In the genomic region with DNA sequence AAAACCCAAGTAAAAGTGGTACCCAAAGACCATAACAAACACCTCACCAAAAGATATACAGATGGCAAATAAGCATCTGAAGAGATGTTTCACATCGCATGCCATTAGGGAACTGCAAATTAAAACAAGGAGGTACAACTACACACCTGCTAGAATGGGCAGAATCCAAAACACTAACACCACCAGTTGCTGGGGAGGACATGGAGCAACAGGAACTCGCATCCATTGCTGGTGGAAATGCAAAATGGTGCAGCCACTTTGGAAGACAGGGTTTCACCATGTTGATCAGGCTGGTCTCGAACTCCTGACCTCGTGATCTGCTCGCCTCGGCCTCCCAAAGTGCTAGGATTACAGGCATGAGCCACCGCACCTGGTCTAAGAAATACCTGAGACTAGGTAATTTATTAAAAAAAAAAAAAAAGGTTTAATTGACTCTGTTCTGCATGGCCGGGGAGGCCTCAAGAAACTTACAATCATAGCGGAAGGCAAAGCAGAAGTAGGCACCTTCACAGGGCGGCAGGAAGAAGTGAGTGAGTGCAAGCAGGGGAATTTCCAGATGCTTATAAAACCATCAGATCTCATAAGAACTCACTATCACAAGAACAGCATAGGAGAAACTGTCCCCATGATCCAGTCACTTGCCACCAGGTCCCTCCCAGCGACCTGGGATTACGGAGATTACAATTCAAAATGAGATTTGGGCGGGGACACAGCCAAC, we compare ENCODE assay signal across 18 cellular contexts. TPM values are rescaled to one million over a fixed set of nuclear protein-coding genes. Genes with fewer than 3 reads are reported as not detected.
DNase-seq lines count a peak whose midpoint lies in the region; ATAC-seq, FAIRE-seq and TF ChIP-seq lines count a peak whose summit lies in the region.
"Had no signal": no experiment of that assay in that cellular context is flagged by ENCODE, and none has a peak within 500 bp of the region (broad histone marks: within the 10 kb centered on the region; RNA-seq: fewer than 3 reads in every experiment).

No MANE protein-coding gene starts in this region.

- no peak overlapping the region for H3K27ac Mint-ChIP-seq in activated CD8-positive, alpha-beta memory T cell treated with anti-CD3 and anti-CD28 coated beads, Interleukin-2, amount 10 ng/mL, durations not matched to agents 7 days and 5 days
- H3K27ac Mint-ChIP-seq in naive thymus-derived CD4-positive, alpha-beta T cell, result peak overlapping the region in 1 of 9 donors; percentile 43

- peaks cover 14% of the 10 kb centered on the region for H3K27me3 Mint-ChIP-seq in activated CD8-positive, alpha-beta memory T cell treated with anti-CD3 and anti-CD28 coated beads, Interleukin-2, amount 10 ng/mL, durations not matched to agents 7 days and 5 days
- H3K27me3 Mint-ChIP-seq in naive thymus-derived CD4-positive, alpha-beta T cell, result peaks cover 0 to 4% (median 0%) of the 10 kb centered on the region in 5 donors

- no peak overlapping the region for H3K9ac ChIP-seq in K562 (ENCODE audit: insufficient read depth in 1 of 2, low read depth in 2 of 2, low read length in 2 of 2)

- no peak for TF ChIP-seq EP300 in K562 (IDR thresholded peaks at IDR 0.05; ENCODE audit: low read length)

- H3K79me2 ChIP-seq in K562 (ENCODE audit: control insufficient read depth, insufficient read depth, low read length), result no peaks in the 10 kb centered on the region

- POLR2A ChIA-PET in K562 (lab: Yijun Ruan, JAX), result no interaction called here
- POLR2A ChIA-PET in naive thymus-derived CD4-positive, alpha-beta T cell (lab: Charles Lee), result no interaction called here

- intact Hi-C loops in K562 (cut with micrococcal nuclease), result no loop called here
- intact Hi-C loops in naive thymus-derived CD4-positive, alpha-beta T cell (cut with micrococcal nuclease), result loop anchor here (5.0 to 10.0 kb wide), 7 partner anchors 102 to 1788 kb away; a partner anchor contains a TSS

- WGBS in K562 (ENCODE audit: insufficient coverage, low coverage, missing lambda C conversion rate), result 41% methylated on average over 13 of the region's 13 CpGs

- H3K4me2 ChIP-seq in K562 (ENCODE audit: insufficient read depth, low read length), result no peak overlapping the region

- no peak for TF ChIP-seq POLR2A in K562 (conservative IDR thresholded peaks at IDR 0.05)

- TF ChIP-seq RAD21 in K562 (CRISPR knock-in tag; conservative IDR thresholded peaks at IDR 0.05 in 1 of 2, IDR thresholded peaks at IDR 0.05 in 1 of 2), result no peak

- H3K4me1 Mint-ChIP-seq in activated CD8-positive, alpha-beta memory T cell treated with anti-CD3 and anti-CD28 coated beads, Interleukin-2, amount 10 ng/mL, durations not matched to agents 7 days and 5 days, result peaks cover 7% of the 10 kb centered on the region
- H3K4me1 Mint-ChIP-seq in naive thymus-derived CD4-positive, alpha-beta T cell, result peaks cover 0 to 18% (median 9%) of the 10 kb centered on the region in 7 donors

- CTCF ChIA-PET in activated CD8-positive, alpha-beta memory T cell treated with anti-CD3 and anti-CD28 coated beads, Interleukin-2, amount 10 ng/mL, durations not matched to agents 7 days and 5 days (lab: Charles Lee), result no interaction called here
- CTCF ChIA-PET in K562 (lab: Yijun Ruan, JAX; ENCODE audit: low intra/inter-chr PET ratio), result no interaction called here
- CTCF ChIA-PET in naive thymus-derived CD4-positive, alpha-beta T cell (lab: Charles Lee), result no interaction called here

- ATAC-seq in activated CD8-positive, alpha-beta memory T cell treated with anti-CD3 and anti-CD28 coated beads, Interleukin-2, amount 10 ng/mL, durations not matched to agents 7 days and 5 days, result no peak
- ATAC-seq in K562 (no peak), GM18498 (IDR thresholded peaks at IDR 0.05; ENCODE audit: unreplicated experiment) (no peak)
- no peak for ATAC-seq in naive thymus-derived CD4-positive, alpha-beta T cell
- ATAC-seq: PC-3 had no signal

- H2AFZ ChIP-seq in K562 (ENCODE audit: low read depth, low read length), result no peak overlapping the region

- H3K27ac ChIP-seq in K562 (ENCODE audit: extremely low read depth, low read depth, low read length), result no peak overlapping the region
- H3K27ac ChIP-seq in naive thymus-derived CD4-positive, alpha-beta T cell (ENCODE audit: low read depth, low read length), result no peak overlapping the region
- H3K27ac ChIP-seq: C4-2B had no signal

- no peak for TF ChIP-seq CTCF in K562 (IDR thresholded peaks at IDR 0.05 in 2 of 3, conservative IDR thresholded peaks at IDR 0.05 in 1 of 3; ENCODE audit: insufficient read depth in 2 of 3, low read depth in 1 of 3, low read length in 3 of 3)

- H3K4me1 ChIP-seq in K562 (replicated peaks in 1 of 2; ENCODE audit: control insufficient read depth in 2 of 2, insufficient read depth in 2 of 2, low read length in 2 of 2), result peaks cover 5 to 35% of the 10 kb centered on the region in 2 experiments; a peak in 3 of 5 replicates
- H3K4me1 ChIP-seq in naive thymus-derived CD4-positive, alpha-beta T cell (ENCODE audit: control insufficient read depth in 2 of 2, insufficient read depth in 2 of 2, low read length in 2 of 2), result peaks cover 5 to 6% of the 10 kb centered on the region in 2 donors

- H3K27me3 ChIP-seq in K562 (ENCODE audit: control insufficient read depth in 2 of 2, insufficient read depth in 2 of 2, low read length in 2 of 2), result peaks cover 2 to 13% of the 10 kb centered on the region in 2 experiments; a peak in 3 of 5 replicates
- H3K27me3 ChIP-seq in naive thymus-derived CD4-positive, alpha-beta T cell (ENCODE audit: control insufficient read depth in 2 of 2, insufficient read depth in 2 of 2, low read length in 2 of 2), result no peaks in the 10 kb centered on the region

- peaks cover 16% of the 10 kb centered on the region; the same call in 1 of the 3 replicates for H3K36me3 ChIP-seq in K562 (ENCODE audit: control insufficient read depth, insufficient read depth, low read length)
- H3K36me3 ChIP-seq in naive thymus-derived CD4-positive, alpha-beta T cell (ENCODE audit: control insufficient read depth in 2 of 3, insufficient read depth in 3 of 3, low read length in 3 of 3), result peaks cover 0 to 23% (median 3%) of the 10 kb centered on the region in 3 experiments

- peak; percentile 27 for DNase-seq in activated CD8-positive, alpha-beta memory T cell treated with anti-CD3 and anti-CD28 coated beads, Interleukin-2, amount 10 ng/mL, durations not matched to agents 7 days and 5 days
- DNase-seq in activated CD8-positive, alpha-beta memory T cell treated with anti-CD3 and anti-CD28 coated beads, Interleukin-2, amount 50 U/mL, for 48 hours, result no peak
- DNase-seq in K562 (ENCODE audit: extremely low read depth in 1 of 4, low spot score in 3 of 4) (no peak), D341Med (ENCODE audit: low spot score) (no peak), midbrain (lab: John Stamatoyannopoulos, UW) (no peak), H4 (ENCODE audit: low spot score) (no peak)
- no peak for DNase-seq in naive thymus-derived CD4-positive, alpha-beta T cell
- DNase-seq: COR-L47, HCEC 1CT, IMR-90, NCI-H1417, NCI-H2029, NCI-H510A treated with DMSO at 0.1 percent for 48 hours, PC-3 had no signal

- no peak overlapping the region for H3K4me3 ChIP-seq in K562
- H3K4me3 ChIP-seq in naive thymus-derived CD4-positive, alpha-beta T cell (ENCODE audit: low read length), result no peak overlapping the region

- H3K9me3 Mint-ChIP-seq in activated CD8-positive, alpha-beta memory T cell treated with anti-CD3 and anti-CD28 coated beads, Interleukin-2, amount 10 ng/mL, durations not matched to agents 7 days and 5 days (ENCODE audit: low read depth), result no peaks in the 10 kb centered on the region
- peaks cover 0 to 1% (median 0%) of the 10 kb centered on the region in 11 donors for H3K9me3 Mint-ChIP-seq in naive thymus-derived CD4-positive, alpha-beta T cell

- H3K36me3 Mint-ChIP-seq in activated CD8-positive, alpha-beta memory T cell treated with anti-CD3 and anti-CD28 coated beads, Interleukin-2, amount 10 ng/mL, durations not matched to agents 7 days and 5 days, result peaks cover 5% of the 10 kb centered on the region
- H3K36me3 Mint-ChIP-seq in naive thymus-derived CD4-positive, alpha-beta T cell, result peaks cover 0 to 12% (median 4%) of the 10 kb centered on the region in 5 donors

- in situ Hi-C loops in K562 (cut with MboI), result no loop called here

- peaks cover 4% of the 10 kb centered on the region; the same call in 1 of the 2 replicates for H4K20me1 ChIP-seq in K562 (replicated peaks; ENCODE audit: control insufficient read depth, insufficient read depth, low read length)

- no peaks in the 10 kb centered on the region for H3K9me3 ChIP-seq in K562 (replicated peaks; ENCODE audit: control insufficient read depth, insufficient read depth, low read depth, low read length)
- no peaks in the 10 kb centered on the region for H3K9me3 ChIP-seq in naive thymus-derived CD4-positive, alpha-beta T cell (ENCODE audit: control insufficient read depth in 2 of 3, low read length in 3 of 3)

- no TSS peak for BruUV-seq in K562 (replicated peaks; lab: Mats Ljungman, UMichigan)

- FAIRE-seq in K562 (lab: Jason Lieb, UNC), result peak; percentile 58
- FAIRE-seq: A204.1 had no signal

- H3K4me3 Mint-ChIP-seq in activated CD8-positive, alpha-beta memory T cell treated with anti-CD3 and anti-CD28 coated beads, Interleukin-2, amount 10 ng/mL, durations not matched to agents 7 days and 5 days, result no peak overlapping the region
- peak overlapping the region in 6 of 10 donors; percentile 8 to 87 (median 20) for H3K4me3 Mint-ChIP-seq in naive thymus-derived CD4-positive, alpha-beta T cell

- no peaks in the 10 kb centered on the region for H3K9me1 ChIP-seq in K562 (ENCODE audit: control insufficient read depth, insufficient read depth, low read length)

RNA-seq across cellular contexts. Expression of a gene that starts 30.2 kb away (rescaled TPM):
- total RNA-seq in activated CD8-positive, alpha-beta memory T cell treated with anti-CD3 and anti-CD28 coated beads, Interleukin-2, amount 10 ng/mL, durations not matched to agents 7 days and 5 days, result not detected
- 0.23 TPM in 1 of 2 replicates, not detected in the other for total RNA-seq in K562 (2011; cell fraction: chromatin; rRNA removed; ENCODE audit: low replicate concordance)
- 0.33 TPM in 1 of 2 replicates, not detected in the other for total RNA-seq in K562 (2011; cell fraction: nucleolus; rRNA removed)
- 0.44 TPM in 1 of 2 replicates, not detected in the other for total RNA-seq in K562 (2011; cell fraction: nucleoplasm; rRNA removed)
- total RNA-seq in K562 (2014; rRNA removed) (not detected in 2 replicates), K562 (2014; rRNA removed; fragmentation: Illumina TruSeq; extraction: Trizol) (not detected in 2 replicates), K562 (2015; rRNA removed; fragmentation: Illumina TruSeq; extraction: Trizol) (0.14 TPM in 1 of 2 replicates, not detected in the other), K562 (2021) (not detected in 2 replicates)
- polyA plus RNA-seq in K562 (2011; rRNA removed) (0.15 TPM in 1 of 2 replicates, not detected in the other), K562 (2014; fragmentation: Illumina TruSeq; extraction: Trizol) (0.09 TPM in 1 of 2 replicates, not detected in the other), K562 (2014; fragmentation: Nextera tagmentation; extraction: Ambion mirVana) (not detected), K562 (2014; rRNA removed) (not detected in 2 replicates)
- 0.10 and 0.25 TPM in 2 replicates for polyA plus RNA-seq in K562 (2011; cell fraction: cytosol; rRNA removed)
- polyA plus RNA-seq in K562 (2011; cell fraction: nucleus; rRNA removed), result 0.13 and 0.17 TPM in 2 replicates
- polyA plus RNA-seq in K562 (2012), result 0.05 and 0.72 TPM in 2 replicates
- 0.21 TPM in 1 of 2 replicates, not detected in the other for polyA minus RNA-seq in K562 (2011; rRNA and poly(A)+ RNA removed)
- not detected in 2 replicates for polyA minus RNA-seq in K562 (2011; cell fraction: cytosol; rRNA and poly(A)+ RNA removed)
- not detected in 2 replicates for polyA minus RNA-seq in K562 (2011; cell fraction: nucleus; rRNA and poly(A)+ RNA removed)
- total RNA-seq in naive thymus-derived CD4-positive, alpha-beta T cell, result not detected
- not detected for polyA plus RNA-seq in naive thymus-derived CD4-positive, alpha-beta T cell
- total RNA-seq in H4 (2014; rRNA removed; shearing (Covaris generic)), result not detected in 2 replicates
- total RNA-seq: HT-29, IMR-90, PC-3 had no signal
- polyA plus RNA-seq: IMR-90 had no signal

RNA-seq across cellular contexts. Expression of a gene that starts 50.0 kb away (rescaled TPM):
- total RNA-seq in activated CD8-positive, alpha-beta memory T cell treated with anti-CD3 and anti-CD28 coated beads, Interleukin-2, amount 10 ng/mL, durations not matched to agents 7 days and 5 days, result 10 to 100 TPM; 33.9 to 35.3 TPM
- 76.1 and 128 TPM in 2 replicates for total RNA-seq in K562 (2011; cell fraction: chromatin; rRNA removed; ENCODE audit: low replicate concordance)
- 57.5 and 65.0 TPM in 2 replicates for total RNA-seq in K562 (2011; cell fraction: nucleolus; rRNA removed)
- total RNA-seq in K562 (2011; cell fraction: nucleoplasm; rRNA removed), result 47.6 and 53.5 TPM in 2 replicates
- total RNA-seq in K562 (2014; rRNA removed) (40.9 and 49.6 TPM in 2 replicates), K562 (2014; rRNA removed; fragmentation: Illumina TruSeq; extraction: Trizol) (30.7 and 32.7 TPM in 2 replicates), K562 (2015; rRNA removed; fragmentation: Illumina TruSeq; extraction: Trizol) (32.5 and 33.2 TPM in 2 replicates), K562 (2021) (37.3 and 41.3 TPM in 2 replicates)
- polyA plus RNA-seq in K562 (2011; rRNA removed) (32.1 and 36.8 TPM in 2 replicates), K562 (2014; fragmentation: Illumina TruSeq; extraction: Trizol) (32.6 and 36.8 TPM in 2 replicates), K562 (2014; fragmentation: Nextera tagmentation; extraction: Ambion mirVana) (1 to 10 TPM; 2.5 to 4.4 TPM), K562 (2014; rRNA removed) (24.9 and 33.0 TPM in 2 replicates)
- polyA plus RNA-seq in K562 (2011; cell fraction: cytosol; rRNA removed), result 38.5 and 42.9 TPM in 2 replicates
- 32.8 and 52.6 TPM in 2 replicates for polyA plus RNA-seq in K562 (2011; cell fraction: nucleus; rRNA removed)
- polyA plus RNA-seq in K562 (2012), result 28.7 and 32.4 TPM in 2 replicates
- polyA minus RNA-seq in K562 (2011; rRNA and poly(A)+ RNA removed), result 33.3 and 35.8 TPM in 2 replicates
- 21.2 TPM in 2 replicates for polyA minus RNA-seq in K562 (2011; cell fraction: cytosol; rRNA and poly(A)+ RNA removed)
- polyA minus RNA-seq in K562 (2011; cell fraction: nucleus; rRNA and poly(A)+ RNA removed), result 38.6 and 53.3 TPM in 2 replicates
- 10 to 100 TPM; 18.5 to 31.8 (median 27.8) TPM for total RNA-seq in naive thymus-derived CD4-positive, alpha-beta T cell
- polyA plus RNA-seq in naive thymus-derived CD4-positive, alpha-beta T cell, result 10 to 100 TPM; 46.9 to 69.5 TPM
- 61.3 and 61.6 TPM in 2 replicates for total RNA-seq in H4 (2014; rRNA removed; shearing (Covaris generic))

RNA-seq across cellular contexts. Expression of a gene that starts 50.2 kb away (rescaled TPM):
- total RNA-seq in activated CD8-positive, alpha-beta memory T cell treated with anti-CD3 and anti-CD28 coated beads, Interleukin-2, amount 10 ng/mL, durations not matched to agents 7 days and 5 days, result 10 to 100 TPM; 17.7 to 24.1 TPM
- total RNA-seq in K562 (2011; cell fraction: chromatin; rRNA removed; ENCODE audit: low replicate concordance), result 49.8 and 198 TPM in 2 replicates
- 191 and 200 TPM in 2 replicates for total RNA-seq in K562 (2011; cell fraction: nucleolus; rRNA removed)
- 67.6 and 91.5 TPM in 2 replicates for total RNA-seq in K562 (2011; cell fraction: nucleoplasm; rRNA removed)
- total RNA-seq in K562 (2014; rRNA removed) (39.6 and 52.8 TPM in 2 replicates), K562 (2014; rRNA removed; fragmentation: Illumina TruSeq; extraction: Trizol) (19.5 and 20.3 TPM in 2 replicates), K562 (2015; rRNA removed; fragmentation: Illumina TruSeq; extraction: Trizol) (30.3 and 33.9 TPM in 2 replicates), K562 (2021) (41.7 and 42.6 TPM in 2 replicates)
- polyA plus RNA-seq in K562 (2011; rRNA removed) (23.4 and 29.2 TPM in 2 replicates), K562 (2014; fragmentation: Illumina TruSeq; extraction: Trizol) (22.0 and 26.6 TPM in 2 replicates), K562 (2014; fragmentation: Nextera tagmentation; extraction: Ambion mirVana) (1 to 10 TPM; 1.4 to 3.0 TPM), K562 (2014; rRNA removed) (31.7 and 34.7 TPM in 2 replicates)
- 30.5 and 75.3 TPM in 2 replicates for polyA plus RNA-seq in K562 (2011; cell fraction: cytosol; rRNA removed)
- polyA plus RNA-seq in K562 (2011; cell fraction: nucleus; rRNA removed), result 80.7 and 138 TPM in 2 replicates
- polyA plus RNA-seq in K562 (2012), result 22.6 and 23.5 TPM in 2 replicates
- 26.8 and 39.5 TPM in 2 replicates for polyA minus RNA-seq in K562 (2011; rRNA and poly(A)+ RNA removed)
- polyA minus RNA-seq in K562 (2011; cell fraction: cytosol; rRNA and poly(A)+ RNA removed), result 16.2 and 28.8 TPM in 2 replicates
- 148 and 159 TPM in 2 replicates for polyA minus RNA-seq in K562 (2011; cell fraction: nucleus; rRNA and poly(A)+ RNA removed)
- total RNA-seq in naive thymus-derived CD4-positive, alpha-beta T cell, result 10 to 100 TPM; 12.1 to 36.8 (median 26.3) TPM
- polyA plus RNA-seq in naive thymus-derived CD4-positive, alpha-beta T cell, result 10 to 100 TPM; 32.3 to 35.1 TPM
- total RNA-seq in H4 (2014; rRNA removed; shearing (Covaris generic)), result 15.1 and 19.7 TPM in 2 replicates
